ENCODE assay signal across 8 cellular contexts in genomic region chr5:80487829-80488708, GRCh38. TPM values are rescaled to one million over a fixed set of nuclear protein-coding genes. Genes with fewer than 3 reads are reported as not detected.
DNase-seq lines count a peak whose midpoint lies in the region; ATAC-seq and TF ChIP-seq lines count a peak whose summit lies in the region.

A gene with protein sequence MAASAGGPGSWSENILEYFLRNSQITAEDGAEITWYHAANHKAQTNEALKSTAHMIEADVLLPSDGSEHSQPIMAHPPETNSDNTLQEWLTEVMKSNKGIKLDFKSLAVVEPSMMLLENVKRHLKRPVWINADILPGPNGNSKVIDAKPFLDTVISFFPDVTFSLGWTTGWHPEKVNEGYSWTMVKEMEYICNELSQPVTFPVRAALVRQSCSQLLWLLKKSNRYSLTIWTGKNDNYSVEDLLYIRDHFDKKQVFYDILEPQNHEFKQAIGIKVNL (plus strand): TSS chr5:80488100. CDS start chr5:80488124, 24 bp downstream.

- H3K36me3 Mint-ChIP-seq in T-cell (no peaks in the 10 kb centered on the region), type B pancreatic cell (peaks cover 18% of the 10 kb centered on the region)

- DNase-seq in NCI-H1417 treated with DMSO at 0.1 percent for 48 hours (lab: John Stamatoyannopoulos, UW), result peak; percentile 72
- DNase-seq in T-cell, result peak; percentile 29 to 84 (median 62)
- DNase-seq in amniotic epithelial cell (ENCODE audit: low read depth), result peak; percentile 91
- DNase-seq in left cardiac atrium, result peak; percentile 85
- DNase-seq in pons (ENCODE audit: low spot score), result peak; percentile 73
- peak; percentile 94 for DNase-seq in type B pancreatic cell (ENCODE audit: extremely low spot score, unreplicated experiment)

- peak within 1 kb of the TSS; percentile 70 to 77 (median 73) for H3K4me3 Mint-ChIP-seq in T-cell
- H3K4me3 Mint-ChIP-seq in type B pancreatic cell, result peak within 1 kb of the TSS; percentile 88

- H3K27me3 Mint-ChIP-seq in T-cell (peaks cover 0 to 15% of the 10 kb centered on the region in 2 donors), type B pancreatic cell (no peaks in the 10 kb centered on the region)

- no peak for TF ChIP-seq CTCF in GM12875 (IDR thresholded peaks at IDR 0.05; ENCODE audit: borderline replicate concordance, insufficient read depth, low read depth, low read length)
- peak; percentile 12 for TF ChIP-seq CTCF in type B pancreatic cell (conservative IDR thresholded peaks at IDR 0.05)

- POLR2A ChIA-PET in T-cell (lab: Charles Lee), result no interaction called here

- H3K4me3 ChIP-seq in GM12875 (ENCODE audit: low read depth, low read length), result peak within 1 kb of the TSS; percentile 54

- intact Hi-C loops in left cardiac atrium (cut with DNase I), result loop anchor here (10.0 kb wide), 2 partner anchors 187 to 707 kb away; no protein-coding TSS in a partner anchor

- H3K27ac Mint-ChIP-seq in T-cell (peak within 1 kb of the TSS; percentile 50 to 76), type B pancreatic cell (peak within 1 kb of the TSS; percentile 94)

- CTCF ChIA-PET in T-cell (lab: Charles Lee), result no interaction called here

- H3K4me1 Mint-ChIP-seq in T-cell, result peaks cover 16 to 23% (median 19%) of the 10 kb centered on the region in 3 donors
- peaks cover 13% of the 10 kb centered on the region for H3K4me1 Mint-ChIP-seq in type B pancreatic cell (ENCODE audit: unreplicated experiment)

- H3K9me3 Mint-ChIP-seq in T-cell (peaks cover 0 to 6% (median 4%) of the 10 kb centered on the region in 3 donors), type B pancreatic cell (peaks cover 5% of the 10 kb centered on the region)

- ATAC-seq in HG02798 (IDR thresholded peaks at IDR 0.05; ENCODE audit: poor library complexity, unreplicated experiment), result peak; percentile 90
- peak; percentile 92 to 94 (median 94) for ATAC-seq in T-cell (replicated peaks in 1 of 4)
- ATAC-seq in left cardiac atrium, result peak; percentile 95 to 97

RNA-seq across cellular contexts. Expression of the gene that starts here (rescaled TPM):
- under 1 TPM in 4 of 5 donors, not detected in 1; 0.30 to 0.53 (median 0.44) TPM for total RNA-seq in T-cell
- total RNA-seq in left cardiac atrium, result 1 to 10 TPM; 2.5 to 2.9 TPM
- 2.9 and 3.0 TPM in 2 replicates for total RNA-seq in type B pancreatic cell (ENCODE audit: low replicate concordance)

Comparison
In these comparisons a context has a peak if more than half of its experiments do, and no peak if none do; other contexts are left out.
1. Peak in every context shown above with its lines: DNase-seq, ATAC-seq and H3K4me3 ChIP-seq.
2. Peak in DNase-seq and ATAC-seq in T-cell; RNA of the gene not detected or under 1 TPM.